In the genomic region with DNA sequence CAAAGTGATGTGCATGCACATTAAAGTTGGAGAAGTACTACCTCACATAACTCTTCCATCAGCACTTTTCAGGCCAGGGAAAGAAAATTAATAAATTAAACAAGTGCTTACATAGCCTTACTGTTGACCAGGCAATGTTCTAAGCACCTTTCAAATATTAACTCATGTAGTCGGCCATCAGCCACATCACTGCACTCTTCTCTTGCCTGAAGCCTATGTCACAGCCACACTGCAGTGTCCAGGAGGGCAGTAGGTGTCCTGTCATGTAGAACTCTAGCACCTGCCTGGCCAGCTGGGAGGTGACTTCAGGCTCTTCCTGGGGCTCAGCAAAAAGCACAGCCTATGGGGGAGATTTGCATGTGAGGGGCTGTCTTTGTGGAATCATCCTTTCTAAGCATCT, we compare ENCODE assay signal across 18 cellular contexts.
DNase-seq lines count a peak whose midpoint lies in the region; ATAC-seq and TF ChIP-seq lines count a peak whose summit lies in the region.
"Had no signal": no experiment of that assay in that cellular context is flagged by ENCODE, and none has a peak within 500 bp of the region (broad histone marks: within the 10 kb centered on the region; RNA-seq: fewer than 3 reads in every experiment).

No MANE protein-coding gene starts in this region.

- no peak overlapping the region for H2BK5ac ChIP-seq in IMR-90 (ENCODE audit: low read depth, low read length, poor library complexity, severe bottlenecking)

- no peak for TF ChIP-seq RAD21 in IMR-90 (IDR thresholded peaks at IDR 0.05; ENCODE audit: low read length)

- H2AK9ac ChIP-seq in IMR-90 (replicated peaks; ENCODE audit: low read depth, low read length, poor library complexity), result no peak overlapping the region

- no peaks in the 10 kb centered on the region for H3K79me1 ChIP-seq in IMR-90 (ENCODE audit: low read depth in 1 of 2, low read length in 2 of 2)

- H3K56ac ChIP-seq in IMR-90 (ENCODE audit: extremely low read depth, insufficient read depth, low read length), result no peak overlapping the region

- H3K27ac ChIP-seq in IMR-90 (ENCODE audit: insufficient read depth, low read length) (no peak overlapping the region), skeletal muscle tissue (ENCODE audit: low read depth, low read length) (peak overlapping the region; percentile 93)
- H3K27ac ChIP-seq: C4-2B, KMS-11 had no signal

- DNase-seq in IMR-90, result no peak
- peak; percentile 35 for DNase-seq in kidney tubule cell (ENCODE audit: low spot score)
- DNase-seq in mesothelial cell of epicardium (ENCODE audit: low spot score in 2 of 2, unreplicated experiment in 2 of 2), result no peak
- no peak for DNase-seq in H7
- DNase-seq in NCI-H82 (lab: John Stamatoyannopoulos, UW), result no peak
- DNase-seq: AML-193; CD4-positive, alpha-beta T cell; DMS153; DND-41; EL; HFFc6 had no signal

- CTCF ChIA-PET in IMR-90 (lab: Yijun Ruan, JAX), result no interaction called here

- POLR2A ChIA-PET in IMR-90 (lab: Charles Lee; ENCODE audit: unreplicated experiment), result no interaction called here

- H2BK20ac ChIP-seq in IMR-90 (ENCODE audit: low read depth, low read length), result no peak overlapping the region

- H4K91ac ChIP-seq in IMR-90 (ENCODE audit: insufficient read depth, low read depth, low read length), result no peak overlapping the region

- in situ Hi-C loops in IMR-90 (cut with MboI; ENCODE audit: low sequenced_read_pairs), result no loop called here

- H3K27me3 Mint-ChIP-seq in mesothelial cell of epicardium (ENCODE audit: low read depth), result no peaks in the 10 kb centered on the region
- H3K27me3 Mint-ChIP-seq: CD4-positive, alpha-beta T cell had no signal

- no CpG with 5 or more reads among the region's 1 CpG for WGBS in IMR-90 (ENCODE audit: extremely low coverage in 2 of 2, insufficient read length in 1 of 2), 2 experiments

- intact Hi-C loops in IMR-90 (cut with micrococcal nuclease), result no loop called here

- H3K9me1 ChIP-seq in IMR-90 (ENCODE audit: insufficient read depth, low read length), result no peaks in the 10 kb centered on the region; the same call in 1 of the 2 replicates

- H2AK5ac ChIP-seq in IMR-90 (ENCODE audit: low read depth, low read length), result 0 out of 2 replicates have a peak overlapping the region, but pooled peaks have one; percentile 25

- H4K20me1 ChIP-seq in IMR-90 (ENCODE audit: insufficient read depth, low read length), result no peaks in the 10 kb centered on the region

- H3K36me3 Mint-ChIP-seq in mesothelial cell of epicardium, result no peaks in the 10 kb centered on the region

- H3K4me3 ChIP-seq in IMR-90 (ENCODE audit: insufficient read depth, low read depth, low read length) (no peak overlapping the region), skeletal muscle tissue (ENCODE audit: low read length in 3 of 3) (no peak overlapping the region), H7 (ENCODE audit: insufficient read depth, low read depth, low read length) (no peak overlapping the region)
- H3K4me3 ChIP-seq: GM12878, GM23338 had no signal

- H3K4me2 ChIP-seq in IMR-90 (ENCODE audit: low read depth, low read length), result no peak overlapping the region
- H3K4me2 ChIP-seq: GM23338, KMS-11 had no signal

- no peak overlapping the region for H4K5ac ChIP-seq in IMR-90 (ENCODE audit: low read depth, low read length)

- H3K4me1 ChIP-seq in IMR-90 (ENCODE audit: control insufficient read depth, insufficient read depth, low read length) (peaks cover 12% of the 10 kb centered on the region), skeletal muscle tissue (ENCODE audit: control insufficient read depth in 3 of 3, insufficient read depth in 3 of 3, low read length in 3 of 3) (peaks cover 43 to 53% (median 53%) of the 10 kb centered on the region in 3 donors)

- peak overlapping the region; percentile 54 for H3K27ac Mint-ChIP-seq in mesothelial cell of epicardium
- H3K27ac Mint-ChIP-seq: CD4-positive, alpha-beta T cell; GM23338; HFFc6 had no signal

- ATAC-seq in IMR-90 (ENCODE audit: low read depth), result no peak
- ATAC-seq in GM18519 (IDR thresholded peaks at IDR 0.05; ENCODE audit: low FRiP score, unreplicated experiment), result no peak
- ATAC-seq: GM12878, GM23338, HCT116 had no signal

- TF ChIP-seq CTCF in IMR-90 (conservative IDR thresholded peaks at IDR 0.05; ENCODE audit: low read depth, low read length), result no peak
- no peak for TF ChIP-seq CTCF in mesothelial cell of epicardium (IDR thresholded peaks at IDR 0.05; ENCODE audit: unreplicated experiment)

- no peak overlapping the region for H3K18ac ChIP-seq in IMR-90 (ENCODE audit: low read depth, low read length)

- H4K8ac ChIP-seq in IMR-90 (ENCODE audit: low read depth in 2 of 2, low read length in 2 of 2), result no peak overlapping the region

- TF ChIP-seq POLR2A in IMR-90 (IDR thresholded peaks at IDR 0.05; ENCODE audit: low read depth, low read length), result no peak

- dilution Hi-C loops in IMR-90 (cut with HindIII; ENCODE audit: low sequenced_read_pairs, unreplicated experiment), result no loop called here

- H3K27me3 ChIP-seq in IMR-90 (ENCODE audit: control insufficient read depth, insufficient read depth, low read length) (no peaks in the 10 kb centered on the region), skeletal muscle tissue (ENCODE audit: control insufficient read depth in 3 of 3, insufficient read depth in 3 of 3, low read length in 3 of 3) (no peaks in the 10 kb centered on the region), H7 (ENCODE audit: control insufficient read depth, insufficient read depth, low read length) (no peaks in the 10 kb centered on the region)

- peaks cover 4% of the 10 kb centered on the region for H3K9me3 ChIP-seq in IMR-90 (ENCODE audit: control insufficient read depth, insufficient read depth, low read length)
- no peaks in the 10 kb centered on the region for H3K9me3 ChIP-seq in skeletal muscle tissue (ENCODE audit: control insufficient read depth in 3 of 3, low read length in 3 of 3)

- H3K4me1 Mint-ChIP-seq in mesothelial cell of epicardium, result peaks cover 20% of the 10 kb centered on the region
- H3K4me1 Mint-ChIP-seq: GM23338 had no signal

- no peak overlapping the region for H2BK120ac ChIP-seq in IMR-90 (ENCODE audit: low read depth, low read length)

- no peak overlapping the region for H2BK15ac ChIP-seq in IMR-90 (ENCODE audit: low read depth, low read length)

- H3K23ac ChIP-seq in IMR-90 (ENCODE audit: low read depth, low read length), result no peak overlapping the region

- H3K4me3 Mint-ChIP-seq in mesothelial cell of epicardium, result no peak overlapping the region
- H3K4me3 Mint-ChIP-seq: CD4-positive, alpha-beta T cell; GM23338; HFFc6 had no signal

- no peaks in the 10 kb centered on the region for H3K36me3 ChIP-seq in IMR-90 (ENCODE audit: control insufficient read depth, insufficient read depth, low read length)
- H3K36me3 ChIP-seq in skeletal muscle tissue (ENCODE audit: control insufficient read depth in 3 of 3, insufficient read depth in 3 of 3, low read length in 3 of 3), result no peaks in the 10 kb centered on the region
- H3K36me3 ChIP-seq in H7 (replicated peaks; ENCODE audit: control insufficient read depth, insufficient read depth, low read length), result no peaks in the 10 kb centered on the region

- no peak overlapping the region for H3K14ac ChIP-seq in IMR-90 (replicated peaks; ENCODE audit: low read depth, low read length)

- H2AFZ ChIP-seq in IMR-90 (replicated peaks; ENCODE audit: low read length, poor library complexity), result no peak overlapping the region
- H2AFZ ChIP-seq: GM23338 had no signal

- H3K9ac ChIP-seq in IMR-90 (ENCODE audit: low read depth, low read length) (no peak overlapping the region), skeletal muscle tissue (ENCODE audit: low read depth in 1 of 3, low read length in 3 of 3) (peak overlapping the region in 1 of 3 donors; percentile 65)
- H3K9ac ChIP-seq: KMS-11 had no signal

- H3K9me3 Mint-ChIP-seq in mesothelial cell of epicardium, result peaks cover 14% of the 10 kb centered on the region
- H3K9me3 Mint-ChIP-seq: GM23338, HFFc6 had no signal

- no TSS peak for BruUV-seq in IMR-90 (replicated peaks; lab: Mats Ljungman, UMichigan)

- H3K4ac ChIP-seq in IMR-90 (ENCODE audit: low read depth, low read length), result peak overlapping the region; percentile 48; the same call in 1 of the 2 replicates

TF ChIP-seq in IMR-90, 13 proteins besides CTCF, POLR2A, EP300 and RAD21:
- TF ChIP-seq MAFK (IDR thresholded peaks at IDR 0.05; ENCODE audit: low read depth, low read length) (peak; percentile 20; the same call in 1 of the 2 replicates), FOS (IDR thresholded peaks at IDR 0.05; ENCODE audit: low read depth, low read length) (no peak), NFE2L2 (IDR thresholded peaks at IDR 0.05; ENCODE audit: low read depth, low read length) (no peak)
- TF ChIP-seq, protein P1, sequence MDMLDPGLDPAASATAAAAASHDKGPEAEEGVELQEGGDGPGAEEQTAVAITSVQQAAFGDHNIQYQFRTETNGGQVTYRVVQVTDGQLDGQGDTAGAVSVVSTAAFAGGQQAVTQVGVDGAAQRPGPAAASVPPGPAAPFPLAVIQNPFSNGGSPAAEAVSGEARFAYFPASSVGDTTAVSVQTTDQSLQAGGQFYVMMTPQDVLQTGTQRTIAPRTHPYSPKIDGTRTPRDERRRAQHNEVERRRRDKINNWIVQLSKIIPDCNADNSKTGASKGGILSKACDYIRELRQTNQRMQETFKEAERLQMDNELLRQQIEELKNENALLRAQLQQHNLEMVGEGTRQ (IDR thresholded peaks at IDR 0.05; ENCODE audit: low read depth, low read length), result no peak
